Comparison of ENCODE assay signal across 19 cellular contexts in genomic region chr6:63773200-63773599, GRCh38.
DNase-seq lines count a peak whose midpoint lies in the region; ATAC-seq lines count a peak whose summit lies in the region.
"Had no signal": no experiment of that assay in that cellular context is flagged by ENCODE, and none has a peak within 500 bp of the region (broad histone marks: within the 10 kb centered on the region; RNA-seq: fewer than 3 reads in every experiment).

No MANE protein-coding gene starts in this region.

- ATAC-seq in HG02610 (IDR thresholded peaks at IDR 0.05; ENCODE audit: unreplicated experiment), result no peak

- DNase-seq in OCI-M1 (lab: John Stamatoyannopoulos, UW) (peak; percentile 33), left kidney (ENCODE audit: low read depth, low spot score) (peak; percentile 4), renal cortical epithelial cell (ENCODE audit: low read depth) (peak; percentile 20), DMS53 treated with DMSO at 0.1 percent for 48 hours (lab: John Stamatoyannopoulos, UW; ENCODE audit: unreplicated experiment) (no peak), NCI-H2081 treated with DMSO at 0.1 percent for 48 hours (lab: John Stamatoyannopoulos, UW) (no peak)
- DNase-seq: 8988T; ACHN; BE2C; C1 segment of cervical spinal cord; CD4-positive, alpha-beta memory T cell; CD4-positive, CD25-positive, alpha-beta regulatory T cell; CD8-positive, alpha-beta memory T cell; COR-L47; DMS 273 treated with DMSO at 0.1 percent for 48 hours; DMS153; DMS53; DMS79 treated with DMSO at 0.1 percent for 48 hours; GF-D8 had no signal

Comparison
In these comparisons a context has a peak if more than half of its experiments do, and no peak if none do; other contexts are left out.
1. DNase-seq: peak in OCI-M1 (single experiment), left kidney (single experiment) and renal cortical epithelial cell (single experiment); none in DMS53 treated with DMSO at 0.1 percent for 48 hours (single experiment) and NCI-H2081 treated with DMSO at 0.1 percent for 48 hours (single experiment).